10 cellular contexts compared by ENCODE assay signal in the genomic region with DNA sequence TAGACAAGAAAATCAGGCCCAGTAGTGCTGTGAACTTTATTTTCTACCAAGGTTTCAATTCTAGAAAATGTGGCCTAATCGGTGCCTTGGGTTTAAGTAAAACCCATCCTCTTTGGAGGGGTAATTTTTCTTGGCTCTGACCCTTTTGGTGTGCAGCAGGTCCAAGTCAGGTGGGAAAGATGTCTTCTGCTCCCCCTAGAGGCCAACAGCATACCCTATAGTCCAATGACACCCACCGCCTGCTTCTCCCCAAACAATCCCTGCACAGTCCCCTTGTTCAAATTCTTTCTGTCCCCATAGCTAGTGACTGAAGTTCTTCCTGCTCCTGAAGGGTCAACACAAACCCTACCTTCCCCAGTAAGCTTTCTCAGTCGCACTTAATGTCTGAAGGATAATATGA.
DNase-seq lines count a peak whose midpoint lies in the region; ATAC-seq, FAIRE-seq and TF ChIP-seq lines count a peak whose summit lies in the region.
"Had no signal": no experiment of that assay in that cellular context is flagged by ENCODE, and none has a peak within 500 bp of the region (broad histone marks: within the 10 kb centered on the region; RNA-seq: fewer than 3 reads in every experiment).

No MANE protein-coding gene starts in this region.

- peak; percentile 48 for TF ChIP-seq CTCF in GM10248 (IDR thresholded peaks at IDR 0.05; ENCODE audit: control extremely low read depth, extremely low read depth, low read depth, missing control alignments)
- TF ChIP-seq CTCF in RWPE2 (IDR thresholded peaks at IDR 0.05; ENCODE audit: poor library complexity, severe bottlenecking) = peak; percentile 76
- TF ChIP-seq CTCF in keratinocyte (optimal IDR thresholded peaks at IDR 0.05 in 1 of 3, IDR thresholded peaks at IDR 0.05 in 1 of 3, conservative IDR thresholded peaks at IDR 0.05 in 1 of 3; ENCODE audit: extremely low read depth in 1 of 3, insufficient read depth in 2 of 3, low read length in 3 of 3) = peak; percentile 35 to 66 (median 50)

- POLR2A ChIA-PET in GM10248 (lab: Yijun Ruan, JAX) = no interaction called here

- ATAC-seq in RWPE2 (ENCODE audit: low read depth) (peak; percentile 58; the same call in 2 of the 3 replicates), GM18867 (IDR thresholded peaks at IDR 0.05; ENCODE audit: unreplicated experiment) (no peak)

- no peak for FAIRE-seq in keratinocyte (lab: Jason Lieb, UNC)
- no peak for FAIRE-seq in urothelium cell line (lab: Jason Lieb, UNC)

- in situ Hi-C loops in HAP-1 (cut with MboI; ENCODE audit: low sequenced_read_pairs) = no loop called here

- H3K36me3 ChIP-seq in HAP-1 (replicated peaks) (no peaks in the 10 kb centered on the region), RWPE2 (ENCODE audit: low read depth) (no peaks in the 10 kb centered on the region), keratinocyte (ENCODE audit: control insufficient read depth in 2 of 2, extremely low read depth in 1 of 2, insufficient read depth in 2 of 2, low read length in 2 of 2) (no peaks in the 10 kb centered on the region)

- peak; percentile 39 for DNase-seq in GM10248 (ENCODE audit: extremely low spot score)
- peak; percentile 23 to 54 for DNase-seq in HAP-1 (ENCODE audit: low spot score in 2 of 2)
- no peak for DNase-seq in RWPE2 (ENCODE audit: low spot score)
- DNase-seq in keratinocyte (ENCODE audit: low read depth, low spot score) = no peak
- no peak for DNase-seq in AG08396 (ENCODE audit: low spot score)
- no peak for DNase-seq in urothelium cell line (ENCODE audit: low spot score)
- DNase-seq in foreskin melanocyte = no peak
- DNase-seq: NCI-H2081 treated with DMSO at 0.1 percent for 48 hours had no signal

- H3K79me2 ChIP-seq in keratinocyte (ENCODE audit: control insufficient read depth, insufficient read depth, low read length) = no peaks in the 10 kb centered on the region

- no peaks in the 10 kb centered on the region for H4K20me1 ChIP-seq in keratinocyte (ENCODE audit: control insufficient read depth, extremely low read depth, insufficient read depth, low read length)

- no peak overlapping the region for H3K9ac ChIP-seq in keratinocyte (ENCODE audit: control insufficient read depth, extremely low read depth, insufficient read depth, low read length)

- H3K9me1 ChIP-seq in keratinocyte (ENCODE audit: control insufficient read depth, extremely low read depth, insufficient read depth, low read length) = no peaks in the 10 kb centered on the region

- H3K4me3 ChIP-seq in HAP-1 (no peak overlapping the region), RWPE2 (ENCODE audit: severe bottlenecking) (no peak overlapping the region), keratinocyte (ENCODE audit: control insufficient read depth in 2 of 3, extremely low read depth in 1 of 3, insufficient read depth in 2 of 3, low read depth in 1 of 3, low read length in 3 of 3) (no peak overlapping the region)
- H3K4me3 ChIP-seq: ascending aorta had no signal

- H3K9me3 ChIP-seq in HAP-1 = peaks cover 8% of the 10 kb centered on the region
- H3K9me3 ChIP-seq in RWPE2 (ENCODE audit: severe bottlenecking) = no peaks in the 10 kb centered on the region
- H3K9me3 ChIP-seq in keratinocyte (ENCODE audit: control insufficient read depth, low read depth, low read length) = no peaks in the 10 kb centered on the region
- H3K9me3 ChIP-seq: ascending aorta had no signal

- H3K27ac ChIP-seq in RWPE2 (ENCODE audit: poor library complexity, severe bottlenecking) (no peak overlapping the region), keratinocyte (ENCODE audit: control insufficient read depth, insufficient read depth, low read length) (no peak overlapping the region)
- H3K27ac ChIP-seq: ascending aorta had no signal

- CTCF ChIA-PET in GM10248 (lab: Yijun Ruan, JAX) = interaction anchor here (0.8 to 1.7 kb wide), 20 partner anchors 8 to 239 kb away, joined by 3 to 21 read pairs (median 4); no protein-coding TSS in a partner anchor

- H2AFZ ChIP-seq in keratinocyte (ENCODE audit: control insufficient read depth, low read length) = no peak overlapping the region

- no peak overlapping the region for H3K4me2 ChIP-seq in keratinocyte (ENCODE audit: control insufficient read depth, extremely low read depth, insufficient read depth, low read depth, low read length)

- dilution Hi-C loops in keratinocyte (cut with MboI; ENCODE audit: extremely low pct_ligation_motif_present, low sequenced_read_pairs) = no loop called here

- H3K27me3 ChIP-seq in HAP-1 (ENCODE audit: low read depth) (no peaks in the 10 kb centered on the region), RWPE2 (ENCODE audit: insufficient read depth, poor library complexity, severe bottlenecking) (no peaks in the 10 kb centered on the region), keratinocyte (ENCODE audit: control insufficient read depth, extremely low read depth, insufficient read depth, low read length) (no peaks in the 10 kb centered on the region)
- H3K27me3 ChIP-seq: ascending aorta had no signal

- H3K4me1 ChIP-seq in HAP-1 = no peaks in the 10 kb centered on the region
- no peaks in the 10 kb centered on the region for H3K4me1 ChIP-seq in RWPE2 (ENCODE audit: insufficient read depth, poor library complexity, severe bottlenecking)
- H3K4me1 ChIP-seq in keratinocyte (ENCODE audit: control insufficient read depth, extremely low read depth, insufficient read depth, low read length) = no peaks in the 10 kb centered on the region

Comparison
In these comparisons a context has a peak if more than half of its experiments do, and no peak if none do; other contexts are left out.
1. DNase-seq: peak in GM10248 (single experiment) and HAP-1 (2 of 2); none in RWPE2 (single experiment), keratinocyte (single experiment), AG08396 (single experiment), urothelium cell line (single experiment) and foreskin melanocyte (single experiment).
2. Peak in every context shown above with its lines, with median percentiles within 50 percentile points of each other: CTCF ChIP-seq.